In the genomic region with DNA sequence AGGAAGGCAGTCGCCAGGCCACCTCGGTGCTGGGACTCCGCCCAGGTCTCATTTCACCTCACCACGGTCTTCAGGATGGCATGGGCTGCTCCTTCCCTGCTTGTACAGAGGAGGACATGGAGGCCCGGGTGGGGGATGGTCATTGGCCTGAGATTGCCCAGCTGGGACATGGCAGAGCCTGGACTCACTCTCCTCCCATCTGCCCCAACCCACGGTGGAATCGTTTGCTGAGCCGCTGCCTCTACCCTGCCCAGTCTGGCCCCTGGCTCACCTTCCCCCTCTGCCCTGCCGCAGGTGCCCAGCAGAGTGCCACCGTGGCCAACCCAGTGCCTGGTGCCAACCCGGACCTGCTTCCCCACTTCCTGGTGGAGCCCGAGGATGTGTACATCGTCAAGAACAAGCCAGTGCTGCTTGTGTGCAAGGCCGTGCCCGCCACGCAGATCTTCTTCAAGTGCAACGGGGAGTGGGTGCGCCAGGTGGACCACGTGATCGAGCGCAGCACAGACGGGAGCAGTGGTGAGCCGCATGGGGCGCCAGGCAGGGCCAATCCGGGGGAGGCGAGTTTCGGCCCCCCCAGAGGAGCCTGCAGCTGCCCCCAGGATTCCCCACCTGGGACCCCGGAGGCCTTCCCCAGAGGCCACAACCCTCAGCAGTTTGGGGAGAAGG, we compare ENCODE assay signal across 21 cellular contexts. TPM values are rescaled to one million over a fixed set of nuclear protein-coding genes. Genes with fewer than 3 reads are reported as not detected.
"Had no signal": no experiment of that assay in that cellular context is flagged by ENCODE, and none has a peak within 500 bp of the region (broad histone marks: within the 10 kb centered on the region; RNA-seq: fewer than 3 reads in every experiment).

No MANE protein-coding gene starts in this region.

- DNase-seq: activated CD4-positive, alpha-beta T cell treated with anti-CD3 and anti-CD28 coated beads, Interleukin-2, amount 10 ng/mL, durations not matched to agents 7 days and 5 days; activated CD4-positive, CD25-positive, alpha-beta regulatory T cell; activated CD8-positive, alpha-beta memory T cell treated with anti-CD3 and anti-CD28 coated beads for 24 hours; activated naive CD8-positive, alpha-beta T cell treated with anti-CD3 and anti-CD28 coated beads for 36 hours; amygdala; brain microvascular endothelial cell; effector CD4-positive, alpha-beta T cell; esophagus squamous epithelium; left ventricle myocardium superior; mesenchymal stem cell; natural killer cell; nucleus accumbens; small intestine; stimulated activated CD4-positive, alpha-beta T cell treated with anti-CD3 and anti-CD28 coated beads, Interleukin-4, amount 100 ng/mL, for 24 hours; stimulated activated naive CD8-positive, alpha-beta T cell treated with anti-CD3 and anti-CD28 coated beads, Interleukin-15, Interleukin-2, amounts not matched to agents 100 U/mL and 50 U/mL, for 24 hours had no signal

- H3K36me3 ChIP-seq: brain microvascular endothelial cell, esophagus squamous epithelium had no signal

- H3K9me3 Mint-ChIP-seq: activated CD4-positive, alpha-beta T cell treated with anti-CD3 and anti-CD28 coated beads, Interleukin-2, amount 10 ng/mL, durations not matched to agents 7 days and 5 days; activated naive CD8-positive, alpha-beta T cell treated with anti-CD3 and anti-CD28 coated beads for 36 hours; central memory CD8-positive, alpha-beta T cell; natural killer cell; type B pancreatic cell had no signal

- H3K27ac Mint-ChIP-seq: activated CD4-positive, alpha-beta T cell treated with anti-CD3 and anti-CD28 coated beads, Interleukin-2, amount 10 ng/mL, durations not matched to agents 7 days and 5 days; activated naive CD8-positive, alpha-beta T cell treated with anti-CD3 and anti-CD28 coated beads for 36 hours; natural killer cell; type B pancreatic cell had no signal

- H3K4me3 Mint-ChIP-seq: activated CD4-positive, alpha-beta T cell treated with anti-CD3 and anti-CD28 coated beads, Interleukin-2, amount 10 ng/mL, durations not matched to agents 7 days and 5 days; activated naive CD8-positive, alpha-beta T cell treated with anti-CD3 and anti-CD28 coated beads for 36 hours; central memory CD8-positive, alpha-beta T cell; natural killer cell; type B pancreatic cell had no signal

- H3K4me1 ChIP-seq: esophagus squamous epithelium had no signal

- ATAC-seq: left ventricle myocardium superior; stimulated activated naive CD8-positive, alpha-beta T cell treated with anti-CD3 and anti-CD28 coated beads, Interleukin-15, Interleukin-2, amounts not matched to agents 100 U/mL and 50 U/mL, for 24 hours had no signal

- H3K9me3 ChIP-seq: esophagus squamous epithelium had no signal

- H3K36me3 Mint-ChIP-seq: activated naive CD8-positive, alpha-beta T cell treated with anti-CD3 and anti-CD28 coated beads for 36 hours; natural killer cell; type B pancreatic cell had no signal

- H3K27ac ChIP-seq: brain microvascular endothelial cell, coronary artery, esophagus squamous epithelium had no signal

- H3K4me1 Mint-ChIP-seq: activated CD4-positive, alpha-beta T cell treated with anti-CD3 and anti-CD28 coated beads, Interleukin-2, amount 10 ng/mL, durations not matched to agents 7 days and 5 days; central memory CD8-positive, alpha-beta T cell had no signal

- H3K4me3 ChIP-seq: coronary artery, esophagus squamous epithelium had no signal

RNA-seq across cellular contexts. Expression of a gene that starts 36.7 kb away (rescaled TPM):
- total RNA-seq: activated naive CD8-positive, alpha-beta T cell treated with anti-CD3 and anti-CD28 coated beads for 36 hours; endothelial cell of umbilical vein; fibroblast of villous mesenchyme had no signal
- polyA plus RNA-seq: endothelial cell of umbilical vein had no signal

RNA-seq across cellular contexts. Expression of a gene that starts 52.1 kb away (rescaled TPM):
- total RNA-seq: activated CD4-positive, alpha-beta T cell treated with anti-CD3 and anti-CD28 coated beads, Interleukin-2, amount 10 ng/mL, durations not matched to agents 7 days and 5 days; activated naive CD8-positive, alpha-beta T cell treated with anti-CD3 and anti-CD28 coated beads for 36 hours; fibroblast of villous mesenchyme; natural killer cell; T-helper 2 cell treated with Interferon-gamma antibody and Interleukin-4, amounts not matched to agents 100 ng/mL and 5 ng/mL, for 36 hours had no signal
